In genomic region chr4:80006935-80007744, GRCh38 we compare ENCODE assay signal across 9 cellular contexts.
DNase-seq lines count a peak whose midpoint lies in the region; ATAC-seq and TF ChIP-seq lines count a peak whose summit lies in the region.
"Had no signal": no experiment of that assay in that cellular context is flagged by ENCODE, and none has a peak within 500 bp of the region (broad histone marks: within the 10 kb centered on the region; RNA-seq: fewer than 3 reads in every experiment).

No MANE protein-coding gene starts in this region.

- peak overlapping the region; percentile 79 for H3K4me3 Mint-ChIP-seq in activated T-helper 17 cell treated with anti-CD3 and anti-CD28 coated beads, Interleukin-2, amount 50 U/mL, for 72 hours

- intact Hi-C loops in ascending aorta (cut with DNase I): no loop called here

- H3K9me3 Mint-ChIP-seq in activated T-helper 17 cell treated with anti-CD3 and anti-CD28 coated beads, Interleukin-2, amount 50 U/mL, for 72 hours: peaks cover 5% of the 10 kb centered on the region

- peaks cover 50% of the 10 kb centered on the region for H3K4me1 Mint-ChIP-seq in activated T-helper 17 cell treated with anti-CD3 and anti-CD28 coated beads, Interleukin-2, amount 50 U/mL, for 72 hours

- no peak for ATAC-seq in activated T-helper 17 cell treated with anti-CD3 and anti-CD28 coated beads, Interleukin-2, amount 50 U/mL, for 72 hours (replicated peaks)
- ATAC-seq in left lobe of liver (peak; percentile 92), GM21447 (IDR thresholded peaks at IDR 0.05; ENCODE audit: unreplicated experiment) (no peak)

- no peak overlapping the region for H3K27ac ChIP-seq in ascending aorta

- H3K27me3 Mint-ChIP-seq in activated T-helper 17 cell treated with anti-CD3 and anti-CD28 coated beads, Interleukin-2, amount 50 U/mL, for 72 hours: no peaks in the 10 kb centered on the region

- POLR2A ChIA-PET in HEK293T (lab: Yijun Ruan, JAX): no interaction called here

- H3K27me3 ChIP-seq in ascending aorta: no peaks in the 10 kb centered on the region

- DNase-seq in CMK (ENCODE audit: low read depth) (peak; percentile 44), NCI-H146 treated with DMSO at 0.1 percent for 48 hours (lab: John Stamatoyannopoulos, UW; ENCODE audit: unreplicated experiment) (peak; percentile 69), left lobe of liver (ENCODE audit: low spot score) (no peak), T1000 (lab: John Stamatoyannopoulos, UW) (no peak), ascending aorta (ENCODE audit: low spot score in 2 of 2) (no peak), HEK293T (ENCODE audit: extremely low spot score) (no peak)
- DNase-seq: cortex of kidney had no signal

- peaks cover 0 to 10% of the 10 kb centered on the region in 2 donors for H3K9me3 ChIP-seq in ascending aorta

- H3K4me1 ChIP-seq in ascending aorta: no peaks in the 10 kb centered on the region

- H3K36me3 Mint-ChIP-seq in activated T-helper 17 cell treated with anti-CD3 and anti-CD28 coated beads, Interleukin-2, amount 50 U/mL, for 72 hours (ENCODE audit: low read depth): peaks cover 70% of the 10 kb centered on the region

- H3K36me3 ChIP-seq in ascending aorta: no peaks in the 10 kb centered on the region

- no peak for TF ChIP-seq CTCF in ascending aorta (IDR thresholded peaks at IDR 0.05)

- CTCF ChIA-PET in HEK293T (lab: Yijun Ruan, JAX): interaction anchor here (0.6 kb wide), 1 partner anchor 364 kb away, joined by 3 read pairs; no protein-coding TSS in a partner anchor

- no peak overlapping the region for H3K4me3 ChIP-seq in ascending aorta

- H3K27ac Mint-ChIP-seq in activated T-helper 17 cell treated with anti-CD3 and anti-CD28 coated beads, Interleukin-2, amount 50 U/mL, for 72 hours: peak overlapping the region; percentile 94

TF ChIP-seq in HEK293T, 16 proteins besides CTCF, POLR2A, EP300 and RAD21:
- TF ChIP-seq HDGF (IDR thresholded peaks at IDR 0.05; ENCODE audit: borderline replicate concordance): no peak
- TF ChIP-seq ZNF384 (IDR thresholded peaks at IDR 0.05): no peak
- no peak for TF ChIP-seq PKNOX1 (IDR thresholded peaks at IDR 0.05)
- no peak for TF ChIP-seq BHLHE40 (IDR thresholded peaks at IDR 0.05; ENCODE audit: borderline replicate concordance)
- TF ChIP-seq FOXM1 (IDR thresholded peaks at IDR 0.05; ENCODE audit: borderline replicate concordance): no peak
- TF ChIP-seq NFRKB (IDR thresholded peaks at IDR 0.05): no peak
- no peak for TF ChIP-seq FOXK2 (IDR thresholded peaks at IDR 0.05)
- no peak for TF ChIP-seq LEF1 (IDR thresholded peaks at IDR 0.05; ENCODE audit: borderline replicate concordance)
- no peak for TF ChIP-seq FOXA1 (IDR thresholded peaks at IDR 0.05)
- no peak for TF ChIP-seq TARDBP (IDR thresholded peaks at IDR 0.05)
- no peak for TF ChIP-seq ELF4 (IDR thresholded peaks at IDR 0.05)
- no peak for TF ChIP-seq ARNT (IDR thresholded peaks at IDR 0.05)

Comparison
In these comparisons a context has a peak if more than half of its experiments do, and no peak if none do; other contexts are left out.
1. DNase-seq: peak in CMK (single experiment) and NCI-H146 treated with DMSO at 0.1 percent for 48 hours (single experiment); none in left lobe of liver (single experiment), T1000 (single experiment), ascending aorta (0 of 2) and HEK293T (single experiment).